8 cellular contexts compared by ENCODE assay signal in genomic region chr7:1569833-1570632, GRCh38. TPM values are rescaled to one million over a fixed set of nuclear protein-coding genes. Genes with fewer than 3 reads are reported as not detected.
DNase-seq lines count a peak whose midpoint lies in the region; ATAC-seq, FAIRE-seq and TF ChIP-seq lines count a peak whose summit lies in the region.

Gene PSMG3, minus strand, starts transcription at chr7:1570032. Its CDS starts 693 bp downstream, at chr7:1569339.

- H3K27ac ChIP-seq in pancreas: peak within 1 kb of the TSS; percentile 71 to 89 (median 84)
- peak within 1 kb of the TSS; percentile 65 to 93 (median 73) for H3K27ac ChIP-seq in thyroid gland

- ATAC-seq in pancreas: peak; percentile 97 to 99 (median 98)

- H3K4me1 ChIP-seq in pancreas (peaks cover 10 to 23% (median 11%) of the 10 kb centered on the region in 3 donors), thyroid gland (peaks cover 17 to 37% of the 10 kb centered on the region in 2 donors)

- FAIRE-seq in pancreas (lab: Jason Lieb, UNC): no peak

- H3K4me3 ChIP-seq in pancreas (peak within 1 kb of the TSS; percentile 69 to 97 (median 91)), thyroid gland (replicated peaks in 1 of 3) (peak within 1 kb of the TSS; percentile 57 to 89 (median 61))

- H3K9me3 ChIP-seq in pancreas (no peaks in the 10 kb centered on the region), thyroid gland (no peaks in the 10 kb centered on the region)

- peak within 1 kb of the TSS; percentile 93 for H3K4me3 Mint-ChIP-seq in HFFc6
- H3K4me3 Mint-ChIP-seq in activated naive CD8-positive, alpha-beta T cell: peak within 1 kb of the TSS; percentile 91

- no peaks in the 10 kb centered on the region for H3K36me3 ChIP-seq in pancreas
- no peaks in the 10 kb centered on the region for H3K36me3 ChIP-seq in thyroid gland

- peak within 1 kb of the TSS; percentile 89 for H3K27ac Mint-ChIP-seq in HFFc6
- peak within 1 kb of the TSS; percentile 90 for H3K27ac Mint-ChIP-seq in activated naive CD8-positive, alpha-beta T cell

- no peaks in the 10 kb centered on the region; the same call in 1 of the 2 replicates for H3K27me3 Mint-ChIP-seq in HFFc6 (ENCODE audit: insufficient read depth)
- H3K27me3 Mint-ChIP-seq in activated naive CD8-positive, alpha-beta T cell: no peaks in the 10 kb centered on the region

- 0% methylated on average over 45 to 95 of the region's 95 CpGs for WGBS in pancreas, 2 donors
- 0% methylated on average over 1 to 33 of the region's 95 CpGs for WGBS in thyroid gland, 2 donors

- H3K27me3 ChIP-seq in pancreas: no peaks in the 10 kb centered on the region
- no peaks in the 10 kb centered on the region for H3K27me3 ChIP-seq in thyroid gland

- DNase-seq in GM10266 (ENCODE audit: extremely low spot score): peak; percentile 97
- DNase-seq in HFFc6: peak; percentile 86
- DNase-seq in NAMALWA (ENCODE audit: low spot score): peak; percentile 94
- DNase-seq in SKM-1 treated with dmso at 0.1 percent for 144 hours (lab: John Stamatoyannopoulos, UW; ENCODE audit: unreplicated experiment): peak; percentile 80
- peak; percentile 72 to 97 (median 92) for DNase-seq in head of caudate nucleus
- DNase-seq in pancreas: peak; percentile 82 to 97 (median 88)
- peak; percentile 91 to 94 for DNase-seq in thyroid gland

- intact Hi-C loops in head of caudate nucleus (cut with DNase I): loop anchor here (10.0 kb wide), 3 partner anchors 65 to 785 kb away; partner anchors contain the start of genes EIF3B and INTS1
- intact Hi-C loops in pancreas (cut with DNase I): no loop called here
- intact Hi-C loops in thyroid gland (cut with DNase I): loop anchor here (10.0 kb wide), 1 partner anchor 785 kb away; the partner anchor contains the start of gene EIF3B

- peak; percentile 18 for TF ChIP-seq CTCF in GM10266 (IDR thresholded peaks at IDR 0.05; ENCODE audit: control insufficient read depth, insufficient read depth, low read depth, missing control alignments)
- TF ChIP-seq CTCF in HFFc6 (IDR thresholded peaks at IDR 0.05): peak; percentile 70
- no peak for TF ChIP-seq CTCF in pancreas (IDR thresholded peaks at IDR 0.05)
- peak in 5 of 6 experiments; percentile 10 to 34 (median 22) for TF ChIP-seq CTCF in thyroid gland (IDR thresholded peaks at IDR 0.05)

- peak; percentile 4 to 81 for TF ChIP-seq POLR2A in thyroid gland (IDR thresholded peaks at IDR 0.05)

- H3K4me1 Mint-ChIP-seq in HFFc6 (ENCODE audit: low read depth): peaks cover 34% of the 10 kb centered on the region
- H3K4me1 Mint-ChIP-seq in activated naive CD8-positive, alpha-beta T cell (ENCODE audit: low read depth): peaks cover 29% of the 10 kb centered on the region

- H3K36me3 Mint-ChIP-seq in HFFc6 (ENCODE audit: low read depth): peaks cover 33% of the 10 kb centered on the region
- peaks cover 2% of the 10 kb centered on the region for H3K36me3 Mint-ChIP-seq in activated naive CD8-positive, alpha-beta T cell

- no peaks in the 10 kb centered on the region for H3K9me3 Mint-ChIP-seq in HFFc6
- no peaks in the 10 kb centered on the region for H3K9me3 Mint-ChIP-seq in activated naive CD8-positive, alpha-beta T cell (ENCODE audit: low read depth)

RNA-seq across cellular contexts. Expression of gene PSMG3, which starts in this region (rescaled TPM):
- total RNA-seq in HFFc6 (2021; fragmentation: NEBNext Ultra II Directional; extraction: Animal tissue kit (Norgen Biotek cat#: 25700)): 10 to 100 TPM; 25.6 to 31.0 (median 28.2) TPM
- 10 to 100 TPM in 4 of 6 donors, 1 to 10 TPM in 2; 6.7 to 12.0 (median 11.0) TPM for total RNA-seq in pancreas
- polyA plus RNA-seq in pancreas: 10 to 100 TPM; 45.6 to 46.1 TPM
- 10 to 100 TPM; 28.1 to 65.6 (median 50.2) TPM for total RNA-seq in thyroid gland

Comparison
In these comparisons a context has a peak if more than half of its experiments do, and no peak if none do; other contexts are left out.
1. Peak in every context shown above with its lines: DNase-seq, ATAC-seq, H3K4me3 ChIP-seq and H3K27ac ChIP-seq.
2. CTCF ChIP-seq: peak in GM10266 (single experiment), HFFc6 (single experiment) and thyroid gland (5 of 6); none in pancreas (0 of 4).
3. intact Hi-C loops: an anchor here in head of caudate nucleus (10.0 kb wide) and thyroid gland (10.0 kb wide); none called in pancreas.